ENCODE assay signal across 8 cellular contexts in genomic region chr10:11164806-11165590, GRCh38.
DNase-seq lines count a peak whose midpoint lies in the region; ATAC-seq and TF ChIP-seq lines count a peak whose summit lies in the region.

No MANE protein-coding gene starts in this region.

- H3K36me3 Mint-ChIP-seq in activated naive CD4-positive, alpha-beta T cell treated with anti-CD3 and anti-CD28 coated beads, Interleukin-2, amount 10 ng/mL, durations not matched to agents 7 days and 5 days = peaks cover 28% of the 10 kb centered on the region

- H3K36me3 ChIP-seq in ovary (no peaks in the 10 kb centered on the region), uterus (no peaks in the 10 kb centered on the region)

- H3K9me3 Mint-ChIP-seq in activated naive CD4-positive, alpha-beta T cell treated with anti-CD3 and anti-CD28 coated beads, Interleukin-2, amount 10 ng/mL, durations not matched to agents 7 days and 5 days = no peaks in the 10 kb centered on the region

- TF ChIP-seq POLR2A in ovary (IDR thresholded peaks at IDR 0.05) (no peak), uterus (IDR thresholded peaks at IDR 0.05) (no peak)

- H3K27me3 ChIP-seq in ovary = no peaks in the 10 kb centered on the region
- no peaks in the 10 kb centered on the region for H3K27me3 ChIP-seq in uterus

- peaks cover 32% of the 10 kb centered on the region for H3K4me1 Mint-ChIP-seq in activated naive CD4-positive, alpha-beta T cell treated with anti-CD3 and anti-CD28 coated beads, Interleukin-2, amount 10 ng/mL, durations not matched to agents 7 days and 5 days

- H3K9me3 ChIP-seq in ovary (no peaks in the 10 kb centered on the region), uterus (no peaks in the 10 kb centered on the region)

- ATAC-seq in HG02852 (IDR thresholded peaks at IDR 0.05; ENCODE audit: unreplicated experiment) = peak; percentile 25

- no peaks in the 10 kb centered on the region for H3K27me3 Mint-ChIP-seq in activated naive CD4-positive, alpha-beta T cell treated with anti-CD3 and anti-CD28 coated beads, Interleukin-2, amount 10 ng/mL, durations not matched to agents 7 days and 5 days

- no peak overlapping the region for H3K4me3 Mint-ChIP-seq in activated naive CD4-positive, alpha-beta T cell treated with anti-CD3 and anti-CD28 coated beads, Interleukin-2, amount 10 ng/mL, durations not matched to agents 7 days and 5 days

- no peak for TF ChIP-seq CTCF in ovary (IDR thresholded peaks at IDR 0.05)
- no peak for TF ChIP-seq CTCF in uterus (IDR thresholded peaks at IDR 0.05)

- peak overlapping the region; percentile 68 for H3K4me3 ChIP-seq in ovary
- H3K4me3 ChIP-seq in uterus = peak overlapping the region; percentile 45 to 50

- H3K4me1 ChIP-seq in ovary (ENCODE audit: insufficient read depth) (peaks cover 3% of the 10 kb centered on the region), uterus (no peaks in the 10 kb centered on the region)

- intact Hi-C loops in head of caudate nucleus (cut with DNase I) (no loop called here), ovary (cut with DNase I) (no loop called here), uterus (cut with DNase I; ENCODE audit: low total_unique reads) (no loop called here)

- H3K27ac Mint-ChIP-seq in activated naive CD4-positive, alpha-beta T cell treated with anti-CD3 and anti-CD28 coated beads, Interleukin-2, amount 10 ng/mL, durations not matched to agents 7 days and 5 days = no peak overlapping the region

- peak overlapping the region; percentile 78 to 83 for H3K27ac ChIP-seq in ovary
- H3K27ac ChIP-seq in uterus = peak overlapping the region; percentile 77 to 78

- CTCF ChIA-PET in activated naive CD4-positive, alpha-beta T cell treated with anti-CD3 and anti-CD28 coated beads, Interleukin-2, amount 10 ng/mL, durations not matched to agents 7 days and 5 days (lab: Charles Lee) = interaction anchor here (0.7 to 7.9 kb wide), 13 partner anchors 8 to 105 kb away, joined by 3 to 75 read pairs (median 10); no protein-coding TSS in a partner anchor

- TF ChIP-seq EP300 in ovary (IDR thresholded peaks at IDR 0.05) = no peak

- WGBS in ovary, 3 donors = 0 to 1% (median 1%) methylated on average over 38 of the region's 38 CpGs

- peak; percentile 70 for DNase-seq in GDM1 (lab: John Stamatoyannopoulos, UW)
- DNase-seq in RPMI7951 (ENCODE audit: low read depth) = peak; percentile 90
- DNase-seq in activated naive CD4-positive, alpha-beta T cell treated with anti-CD3 and anti-CD28 coated beads, Interleukin-2, amount 10 ng/mL, durations not matched to agents 7 days and 5 days = peak; percentile 82
- DNase-seq in head of caudate nucleus = peak; percentile 58 to 92 (median 80)
- peak; percentile 57 to 71 (median 66) for DNase-seq in ovary
- peak; percentile 62 to 78 for DNase-seq in uterus
- no peak for DNase-seq in KG1 (lab: John Stamatoyannopoulos, UW)
